ENCODE assay signal across 19 cellular contexts in the genomic region with DNA sequence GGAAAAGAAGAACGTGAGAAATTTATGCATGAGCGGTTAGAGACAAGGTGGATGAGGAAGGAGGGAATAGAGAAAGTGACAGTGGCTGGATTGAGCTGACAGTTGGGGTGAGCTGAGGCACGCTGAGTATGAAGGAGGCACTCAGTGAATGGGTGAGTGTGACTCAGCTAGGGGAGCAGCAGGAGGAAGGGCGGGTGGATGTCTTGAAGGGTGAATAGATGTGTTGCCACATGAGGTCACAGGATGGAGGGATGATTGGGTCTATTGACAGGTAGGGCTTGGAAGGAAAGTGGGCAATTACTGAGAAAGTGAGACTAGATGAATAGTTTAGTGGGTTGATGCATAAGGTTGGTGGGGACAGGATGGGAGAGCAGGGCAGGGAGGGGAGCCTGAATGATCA. TPM values are rescaled to one million over a fixed set of nuclear protein-coding genes. Genes with fewer than 3 reads are reported as not detected.
"Had no signal": no experiment of that assay in that cellular context is flagged by ENCODE, and none has a peak within 500 bp of the region (broad histone marks: within the 10 kb centered on the region; RNA-seq: fewer than 3 reads in every experiment).

No MANE protein-coding gene starts in this region.

- H3K36me3 Mint-ChIP-seq: activated naive CD8-positive, alpha-beta T cell had no signal

- H3K9me3 ChIP-seq: colonic mucosa, SK-N-SH, vagina had no signal

- H3K27me3 ChIP-seq: colonic mucosa, vagina had no signal

- H3K36me3 ChIP-seq: cardiac muscle cell, colonic mucosa, heart right ventricle, sigmoid colon, vagina had no signal

- DNase-seq: colonic mucosa; heart right ventricle; islet precursor cell; left ventricle myocardium superior; mesendoderm; sigmoid colon; SK-N-SH; stimulated activated CD4-positive, alpha-beta T cell treated with anti-CD3 and anti-CD28 coated beads, Interleukin-12 subunit alpha, Interleukin-12 subunit beta, amount 100 ng/mL, for 4 hours; T-helper 1 cell had no signal

- H3K27ac Mint-ChIP-seq: activated naive CD8-positive, alpha-beta T cell; stimulated activated naive CD8-positive, alpha-beta T cell treated with anti-CD3 and anti-CD28 coated beads, Interleukin-15, Interleukin-2, amounts not matched to agents 100 ng/mL and 50 ng/mL, for 24 hours had no signal

- H3K27ac ChIP-seq: cardiac muscle cell, colonic mucosa, heart right ventricle, sigmoid colon, vagina, VCaP had no signal

- H3K4me3 ChIP-seq: cardiac muscle cell, colonic mucosa, heart right ventricle, sigmoid colon, vagina had no signal

- H3K4me1 ChIP-seq: colonic mucosa, sigmoid colon, vagina had no signal

- ATAC-seq: heart right ventricle, left ventricle myocardium superior had no signal

RNA-seq across cellular contexts. Expression of a gene that starts 45.4 kb away (rescaled TPM):
- total RNA-seq: astrocyte, cardiac muscle cell, colonic mucosa, fibroblast of lung, frontal cortex, heart right ventricle, left ventricle myocardium superior, osteoblast, pulmonary artery endothelial cell, sigmoid colon, vagina had no signal
